ENCODE assay signal across 22 cellular contexts in the genomic region with DNA sequence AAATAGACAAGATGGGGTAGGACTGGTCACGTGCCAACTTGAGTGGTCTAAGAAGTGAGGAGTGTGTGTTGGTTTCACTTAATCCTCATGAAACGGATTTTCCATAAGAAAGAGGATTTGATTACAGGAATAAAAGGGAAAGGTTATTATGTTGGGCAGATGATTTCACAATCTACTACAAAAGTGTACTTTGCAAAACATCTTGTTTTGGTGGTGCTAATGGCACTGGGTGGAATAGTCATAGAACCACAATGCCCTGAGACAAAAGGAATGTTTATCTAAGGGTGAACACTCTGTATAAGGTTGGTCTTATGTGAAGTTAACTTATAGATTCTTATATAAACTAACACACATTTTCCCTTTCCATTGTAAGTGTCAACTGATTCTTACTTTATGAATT. TPM values are rescaled to one million over a fixed set of nuclear protein-coding genes. Genes with fewer than 3 reads are reported as not detected.
DNase-seq lines count a peak whose midpoint lies in the region; ATAC-seq, FAIRE-seq and TF ChIP-seq lines count a peak whose summit lies in the region.
"Had no signal": no experiment of that assay in that cellular context is flagged by ENCODE, and none has a peak within 500 bp of the region (broad histone marks: within the 10 kb centered on the region; RNA-seq: fewer than 3 reads in every experiment).

No MANE protein-coding gene starts in this region.

- H3K9me3 ChIP-seq in astrocyte (ENCODE audit: insufficient read depth, low read depth, low read length) (no peaks in the 10 kb centered on the region), H9 (ENCODE audit: control insufficient read depth, low read depth, low read length) (peaks cover 15% of the 10 kb centered on the region)
- H3K9me3 ChIP-seq: BLaER1, Peyer's patch, SK-N-SH had no signal

- peak; percentile 93 for FAIRE-seq in astrocyte (lab: Jason Lieb, UNC)
- FAIRE-seq: D721Med, GM18507 had no signal

- no peak overlapping the region for H3K14ac ChIP-seq in H9 (ENCODE audit: insufficient read depth, low read length)

- H3K56ac ChIP-seq in H9 (ENCODE audit: insufficient read length, low read depth, low read length): no peak overlapping the region

- H3K27ac ChIP-seq in astrocyte (ENCODE audit: low read depth, low read length) (no peak overlapping the region), H9 (ENCODE audit: insufficient read length, low read depth, low read length) (no peak overlapping the region)
- H3K27ac ChIP-seq: BLaER1, GM23248, Peyer's patch had no signal

- no peak overlapping the region for H2AFZ ChIP-seq in astrocyte (ENCODE audit: low read depth, low read length)
- no peak overlapping the region for H2AFZ ChIP-seq in H9 (ENCODE audit: low read length)
- H2AFZ ChIP-seq: GM23248 had no signal

- H3K27me3 ChIP-seq in astrocyte (ENCODE audit: insufficient read depth, low read length): no peaks in the 10 kb centered on the region
- H3K27me3 ChIP-seq in H9 (ENCODE audit: insufficient read depth, low read length): no peaks in the 10 kb centered on the region
- H3K27me3 ChIP-seq: BLaER1, Peyer's patch had no signal

- no peaks in the 10 kb centered on the region for H3K36me3 ChIP-seq in astrocyte (ENCODE audit: insufficient read depth, low read length)
- H3K36me3 ChIP-seq: BLaER1, Peyer's patch had no signal

- H3K79me1 ChIP-seq in H9 (ENCODE audit: insufficient read depth, low read depth, low read length, poor library complexity, severe bottlenecking): no peaks in the 10 kb centered on the region

- H3K23ac ChIP-seq in H9 (ENCODE audit: insufficient read length, low read depth, low read length): no peak overlapping the region

- H3K4me1 Mint-ChIP-seq in astrocyte (ENCODE audit: low read depth, unreplicated experiment) (no peaks in the 10 kb centered on the region), H9 (no peaks in the 10 kb centered on the region)
- H3K4me1 Mint-ChIP-seq: CD4-positive, CD25-positive, alpha-beta regulatory T cell had no signal

- no peaks in the 10 kb centered on the region for H3K36me3 Mint-ChIP-seq in astrocyte (ENCODE audit: low read depth, unreplicated experiment)
- H3K36me3 Mint-ChIP-seq in H9 (ENCODE audit: insufficient read depth in 1 of 3, low read depth in 3 of 3): peaks cover 0 to 2% (median 0%) of the 10 kb centered on the region in 3 experiments; a peak in 3 of 7 replicates
- H3K36me3 Mint-ChIP-seq: CD4-positive, CD25-positive, alpha-beta regulatory T cell had no signal

- H4K5ac ChIP-seq in H9 (ENCODE audit: insufficient read length, low read depth, low read length): no peak overlapping the region

- no peak overlapping the region for H3K4ac ChIP-seq in H9 (ENCODE audit: low read depth, low read length)

- peak; percentile 32 for ATAC-seq in sciatic nerve
- ATAC-seq in HG03159 (IDR thresholded peaks at IDR 0.05; ENCODE audit: unreplicated experiment): no peak
- ATAC-seq: HCT116 had no signal

- H2BK15ac ChIP-seq in H9 (ENCODE audit: low read depth, low read length): no peak overlapping the region

- H3K27me3 Mint-ChIP-seq in astrocyte (ENCODE audit: low read depth, unreplicated experiment): no peaks in the 10 kb centered on the region
- H3K27me3 Mint-ChIP-seq in H9 (ENCODE audit: low read depth): peaks cover 5% of the 10 kb centered on the region
- H3K27me3 Mint-ChIP-seq: CD4-positive, CD25-positive, alpha-beta regulatory T cell had no signal

- H3K4me2 ChIP-seq in astrocyte (ENCODE audit: low read length) (no peak overlapping the region), H9 (ENCODE audit: insufficient read depth, insufficient read length, low read length) (no peak overlapping the region)
- H3K4me2 ChIP-seq: BLaER1, SK-N-SH had no signal

- H4K20me1 ChIP-seq in astrocyte (ENCODE audit: insufficient read depth, low read length) (no peaks in the 10 kb centered on the region), H9 (ENCODE audit: control insufficient read depth, insufficient read depth, insufficient read length) (no peaks in the 10 kb centered on the region)
- H4K20me1 ChIP-seq: BLaER1 had no signal

- H3K4me1 ChIP-seq in astrocyte (ENCODE audit: insufficient read depth, low read length) (no peaks in the 10 kb centered on the region), H9 (ENCODE audit: insufficient read depth, low read length) (no peaks in the 10 kb centered on the region)
- H3K4me1 ChIP-seq: BLaER1, Peyer's patch had no signal

- no peak overlapping the region for H3K4me3 ChIP-seq in astrocyte (ENCODE audit: insufficient read depth, low read depth, low read length)
- H3K4me3 ChIP-seq: BLaER1, GM23248, Peyer's patch had no signal

- no peak overlapping the region for H3K4me3 Mint-ChIP-seq in astrocyte (ENCODE audit: unreplicated experiment)
- H3K4me3 Mint-ChIP-seq in H9: no peak overlapping the region

- H3T11ph ChIP-seq in H9 (ENCODE audit: low read length): no peak overlapping the region

- WGBS in H9 (ENCODE audit: extremely low coverage, insufficient read length, low lambda C conversion rate): no CpG with 5 or more reads among the region's 2 CpGs

- H4K91ac ChIP-seq in H9 (ENCODE audit: insufficient read length, low read depth, low read length): no peak overlapping the region

- no peak overlapping the region for H2BK120ac ChIP-seq in H9 (ENCODE audit: low read depth, low read length, poor library complexity, severe bottlenecking)

- DNase-seq in COLO829 (ENCODE audit: low spot score) (peak; percentile 11), NCI-H82 (lab: John Stamatoyannopoulos, UW) (peak; percentile 19), astrocyte (ENCODE audit: low read depth) (no peak), sciatic nerve (ENCODE audit: low spot score) (no peak), H9 (no peak), NCI-H2171 treated with DMSO at 0.1 percent for 48 hours (lab: John Stamatoyannopoulos, UW) (no peak)
- DNase-seq: CD4-positive, CD25-positive, alpha-beta regulatory T cell; GM23248; NCI-H1092 treated with DMSO at 0.1 percent for 48 hours; NCI-H1436; NCI-H187; NCI-H2081 treated with DMSO at 0.1 percent for 48 hours; NCI-H2171; NCI-H526; Peyer's patch; SHP77 treated with DMSO at 0.1 percent for 48 hours; SK-N-SH had no signal

- H3K79me2 ChIP-seq in astrocyte (ENCODE audit: insufficient read depth, low read length) (no peaks in the 10 kb centered on the region), H9 (ENCODE audit: insufficient read depth, low read length) (no peaks in the 10 kb centered on the region)

- no peak overlapping the region for H2BK5ac ChIP-seq in H9 (ENCODE audit: insufficient read length, low read length)

- no peak overlapping the region for H2BK20ac ChIP-seq in H9 (ENCODE audit: low read depth, low read length, poor library complexity, severe bottlenecking)

- no peaks in the 10 kb centered on the region for H3K23me2 ChIP-seq in H9 (ENCODE audit: insufficient read length, low read depth, low read length, poor library complexity, severe bottlenecking)

- H3K9me3 Mint-ChIP-seq in astrocyte (ENCODE audit: unreplicated experiment) (no peaks in the 10 kb centered on the region), H9 (peaks cover 65 to 71% of the 10 kb centered on the region in 2 experiments)

- H3K18ac ChIP-seq in H9 (ENCODE audit: insufficient read length, low read depth, low read length): no peak overlapping the region

- intact Hi-C loops in sciatic nerve (cut with DNase I): no loop called here

- H3K27ac Mint-ChIP-seq in astrocyte (ENCODE audit: unreplicated experiment): no peak overlapping the region
- H3K27ac Mint-ChIP-seq in H9: no peak overlapping the region
- H3K27ac Mint-ChIP-seq: CD4-positive, CD25-positive, alpha-beta regulatory T cell had no signal

- no peak overlapping the region for H4K8ac ChIP-seq in H9 (replicated peaks; ENCODE audit: insufficient read length, low read depth, low read length)

- H2BK12ac ChIP-seq in H9 (ENCODE audit: insufficient read length, low read depth, low read length): no peak overlapping the region

- no peak overlapping the region for H3K9ac ChIP-seq in astrocyte (ENCODE audit: low read length)
- no peak overlapping the region for H3K9ac ChIP-seq in H9 (ENCODE audit: extremely low read depth, insufficient read length, low read length)
- H3K9ac ChIP-seq: BLaER1, GM23248, SK-N-SH had no signal

- TF ChIP-seq CTCF in astrocyte (IDR thresholded peaks at IDR 0.05; ENCODE audit: insufficient read depth, low read depth, low read length) (no peak), H9 (conservative IDR thresholded peaks at IDR 0.05) (no peak)

- no peak overlapping the region for H2AK5ac ChIP-seq in H9 (ENCODE audit: insufficient read length, low read length)

RNA-seq across cellular contexts. Expression of gene GLUD2, which starts 45.6 kb away (rescaled TPM):
- total RNA-seq in astrocyte: 0.53 and 0.66 TPM in 2 replicates
- total RNA-seq in sciatic nerve: 7.2 TPM
- 0.99 and 1.0 TPM in 2 replicates for total RNA-seq in H9 (2021)

Comparison
In these comparisons a context has a peak if more than half of its experiments do, and no peak if none do; other contexts are left out.
1. DNase-seq: peak in COLO829 (single experiment) and NCI-H82 (single experiment); none in astrocyte (single experiment), sciatic nerve (single experiment), H9 (single experiment) and NCI-H2171 treated with DMSO at 0.1 percent for 48 hours (single experiment).